In the genomic region with DNA sequence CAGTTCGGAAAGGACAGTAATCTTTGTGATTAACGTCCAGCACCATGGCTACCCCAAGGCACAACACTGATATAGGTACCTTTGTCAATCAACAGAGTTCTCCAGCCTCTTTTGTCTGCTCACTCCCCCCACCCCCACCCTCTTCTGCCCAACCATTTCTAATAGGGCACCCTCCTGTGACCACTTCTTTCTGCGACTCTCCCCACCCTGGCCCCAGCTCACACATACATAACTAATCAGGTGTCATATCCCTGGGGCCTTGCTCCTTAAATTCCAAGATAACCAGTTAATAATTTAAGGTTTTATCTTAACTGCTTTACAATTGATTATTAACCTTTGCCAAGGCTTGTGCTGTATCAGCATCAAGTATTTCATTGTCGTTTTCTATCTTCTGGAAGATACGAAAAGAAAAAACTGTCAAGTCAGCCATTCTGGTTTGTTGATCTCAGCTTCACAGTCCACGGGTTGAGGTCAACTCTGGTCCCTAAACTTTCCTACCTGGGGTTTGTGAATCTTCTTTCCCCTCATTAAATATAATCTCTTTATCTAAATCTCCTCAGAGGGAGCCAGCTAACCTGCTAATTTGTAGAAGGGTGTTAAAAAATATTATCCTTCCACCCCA, we compare ENCODE assay signal across 30 cellular contexts. TPM values are rescaled to one million over a fixed set of nuclear protein-coding genes. Genes with fewer than 3 reads are reported as not detected.
"Had no signal": no experiment of that assay in that cellular context is flagged by ENCODE, and none has a peak within 500 bp of the region (broad histone marks: within the 10 kb centered on the region; RNA-seq: fewer than 3 reads in every experiment).

No MANE protein-coding gene starts in this region.

- ATAC-seq: activated CD4-positive, alpha-beta T cell treated with anti-CD3 and anti-CD28 coated beads for 36 hours; activated T-helper 17 cell treated with anti-CD3 and anti-CD28 coated beads, Interleukin-2, amount 50 U/mL, for 72 hours; Panc1 had no signal

- H3K4me3 Mint-ChIP-seq: activated CD4-positive, alpha-beta memory T cell treated with anti-CD3 and anti-CD28 coated beads, Interleukin-2, amount 10 ng/mL, durations not matched to agents 7 days and 5 days; activated CD4-positive, alpha-beta T cell treated with anti-CD3 and anti-CD28 coated beads for 36 hours; activated naive CD4-positive, alpha-beta T cell treated with anti-CD3 and anti-CD28 coated beads, Interleukin-2, amount 10 ng/mL, durations not matched to agents 7 days and 5 days; activated naive CD8-positive, alpha-beta T cell treated with anti-CD3 and anti-CD28 coated beads for 36 hours; activated T-helper 17 cell treated with anti-CD3 and anti-CD28 coated beads, Interleukin-2, amount 50 U/mL, for 72 hours had no signal

- H3K9me3 ChIP-seq: SJCRH30, SK-N-SH had no signal

- H3K9me3 Mint-ChIP-seq: activated CD4-positive, alpha-beta memory T cell treated with anti-CD3 and anti-CD28 coated beads, Interleukin-2, amount 10 ng/mL, durations not matched to agents 7 days and 5 days; activated naive CD4-positive, alpha-beta T cell treated with anti-CD3 and anti-CD28 coated beads, Interleukin-2, amount 10 ng/mL, durations not matched to agents 7 days and 5 days; activated naive CD8-positive, alpha-beta T cell treated with anti-CD3 and anti-CD28 coated beads for 36 hours; activated T-helper 17 cell treated with anti-CD3 and anti-CD28 coated beads, Interleukin-2, amount 50 U/mL, for 72 hours had no signal

- DNase-seq: activated CD4-positive, alpha-beta memory T cell treated with anti-CD3 and anti-CD28 coated beads, Interleukin-2, amount 10 ng/mL, durations not matched to agents 7 days and 5 days; activated CD4-positive, alpha-beta T cell treated with anti-CD3 and anti-CD28 coated beads, Interleukin-2, amount 50 U/mL, for 1 hour; activated gamma-delta T cell treated with Interleukin-2 at 50 U/mL for 16 hours; activated naive CD8-positive, alpha-beta T cell treated with anti-CD3 and anti-CD28 coated beads for 36 hours; activated T-cell treated with anti-CD3 and anti-CD28 coated beads for 4 hours; activated T-cell treated with anti-CD3 and anti-CD28 coated beads, Interleukin-2, amount 50 U/mL, for 48 hours; brain microvascular endothelial cell; Kasumi-1; NCI-H1105 treated with DMSO at 0.1 percent for 48 hours; NCI-H1436 treated with DMSO at 0.1 percent for 48 hours; NCI-H187 treated with DMSO at 0.1 percent for 48 hours; NCI-H2081 treated with DMSO at 0.1 percent for 48 hours; NCI-H2171; NCI-H226; NCI-H774; NK-92 treated with Interleukin-12 subunit alpha and Interleukin-12 subunit beta, amount 100 ng/mL, for 24 hours; Right ventricle myocardium superior; SK-N-SH; T-helper 1 cell had no signal

- H3K36me3 ChIP-seq: brain microvascular endothelial cell, cardiac muscle cell, SJCRH30, WERI-Rb-1 had no signal

- H3K4me1 ChIP-seq: SJCRH30 had no signal

- H3K4me1 Mint-ChIP-seq: activated CD4-positive, alpha-beta memory T cell treated with anti-CD3 and anti-CD28 coated beads, Interleukin-2, amount 10 ng/mL, durations not matched to agents 7 days and 5 days; activated CD4-positive, alpha-beta T cell treated with anti-CD3 and anti-CD28 coated beads for 36 hours; activated naive CD4-positive, alpha-beta T cell treated with anti-CD3 and anti-CD28 coated beads, Interleukin-2, amount 10 ng/mL, durations not matched to agents 7 days and 5 days; activated naive CD8-positive, alpha-beta T cell treated with anti-CD3 and anti-CD28 coated beads for 36 hours; activated T-helper 17 cell treated with anti-CD3 and anti-CD28 coated beads, Interleukin-2, amount 50 U/mL, for 72 hours had no signal

- H3K4me3 ChIP-seq: cardiac muscle cell, SJCRH30 had no signal

- H3K27ac Mint-ChIP-seq: activated CD4-positive, alpha-beta memory T cell treated with anti-CD3 and anti-CD28 coated beads, Interleukin-2, amount 10 ng/mL, durations not matched to agents 7 days and 5 days; activated CD4-positive, alpha-beta T cell treated with anti-CD3 and anti-CD28 coated beads for 36 hours; activated naive CD4-positive, alpha-beta T cell treated with anti-CD3 and anti-CD28 coated beads, Interleukin-2, amount 10 ng/mL, durations not matched to agents 7 days and 5 days; activated naive CD8-positive, alpha-beta T cell treated with anti-CD3 and anti-CD28 coated beads for 36 hours; activated T-helper 17 cell treated with anti-CD3 and anti-CD28 coated beads, Interleukin-2, amount 50 U/mL, for 72 hours had no signal

- H3K27ac ChIP-seq: brain microvascular endothelial cell, cardiac muscle cell, RWPE1, SJCRH30, WERI-Rb-1 had no signal

- H3K4me2 ChIP-seq: SK-N-SH had no signal

- H3K27me3 ChIP-seq: brain microvascular endothelial cell, cardiac muscle cell had no signal

- H3K9ac ChIP-seq: SK-N-SH had no signal

- H3K36me3 Mint-ChIP-seq: activated naive CD4-positive, alpha-beta T cell treated with anti-CD3 and anti-CD28 coated beads, Interleukin-2, amount 10 ng/mL, durations not matched to agents 7 days and 5 days; activated naive CD8-positive, alpha-beta T cell treated with anti-CD3 and anti-CD28 coated beads for 36 hours had no signal

RNA-seq across cellular contexts. Expression of a gene that starts 27.3 kb away (rescaled TPM):
- total RNA-seq: activated CD4-positive, alpha-beta memory T cell treated with anti-CD3 and anti-CD28 coated beads, Interleukin-2, amount 10 ng/mL, durations not matched to agents 7 days and 5 days; activated CD4-positive, alpha-beta T cell treated with anti-CD3 and anti-CD28 coated beads for 36 hours; activated CD8-positive, alpha-beta memory T cell treated with anti-CD3 and anti-CD28 coated beads for 36 hours; activated naive CD8-positive, alpha-beta T cell treated with anti-CD3 and anti-CD28 coated beads for 36 hours; activated T-helper 17 cell treated with anti-CD3 and anti-CD28 coated beads, Interleukin-2, amount 50 U/mL, for 72 hours; cardiac muscle cell; NCI-H460; Right ventricle myocardium superior; SJCRH30; T-helper 2 cell treated with Interferon-gamma antibody and Interleukin-4, amounts not matched to agents 100 ng/mL and 5 ng/mL, for 36 hours had no signal
- polyA plus RNA-seq: SK-N-SH had no signal
